15 cellular contexts compared by ENCODE assay signal in genomic region chr2:107602801-107603200, GRCh38.
DNase-seq lines count a peak whose midpoint lies in the region; ATAC-seq and TF ChIP-seq lines count a peak whose summit lies in the region.
"Had no signal": no experiment of that assay in that cellular context is flagged by ENCODE, and none has a peak within 500 bp of the region (broad histone marks: within the 10 kb centered on the region; RNA-seq: fewer than 3 reads in every experiment).

No MANE protein-coding gene starts in this region.

- no peaks in the 10 kb centered on the region for H3K9me2 ChIP-seq in hepatocyte (replicated peaks; ENCODE audit: insufficient read depth)

- intact Hi-C loops in Right ventricle myocardium superior (cut with DNase I): no loop called here
- intact Hi-C loops in left cardiac atrium (cut with DNase I): no loop called here

- ATAC-seq in Right ventricle myocardium superior (ENCODE audit: poor library complexity) (peak; percentile 34), left cardiac atrium (no peak)

- TF ChIP-seq CTCF in neural crest cell (conservative IDR thresholded peaks at IDR 0.05): no peak
- TF ChIP-seq CTCF in hepatocyte (IDR thresholded peaks at IDR 0.05; ENCODE audit: poor library complexity): no peak

- H3K79me2 ChIP-seq in hepatocyte: no peaks in the 10 kb centered on the region

- no peak overlapping the region for H3K4me3 ChIP-seq in hepatocyte
- H3K4me3 ChIP-seq: HAP-1 had no signal

- H3K27ac ChIP-seq in hepatocyte: no peak overlapping the region

- WGBS in hepatocyte (ENCODE audit: low lambda C conversion rate, missing lambda C conversion rate): 78% methylated on average over 2 of the region's 2 CpGs

- no peaks in the 10 kb centered on the region for H3K27me3 Mint-ChIP-seq in neural crest cell (ENCODE audit: low read depth)

- H3K9me3 Mint-ChIP-seq in neural crest cell: no peaks in the 10 kb centered on the region
- H3K9me3 Mint-ChIP-seq: HFFc6 had no signal

- no peaks in the 10 kb centered on the region for H3K27me3 ChIP-seq in hepatocyte

- H3K36me3 Mint-ChIP-seq in neural crest cell (ENCODE audit: low read depth): no peaks in the 10 kb centered on the region
- H3K36me3 Mint-ChIP-seq: CD4-positive, alpha-beta memory T cell had no signal

- H3K9me3 ChIP-seq in hepatocyte (ENCODE audit: low read depth): no peaks in the 10 kb centered on the region
- H3K9me3 ChIP-seq: HAP-1 had no signal

- no peak overlapping the region for H3K4me2 ChIP-seq in hepatocyte

- H3K36me3 ChIP-seq in hepatocyte (replicated peaks; ENCODE audit: insufficient read depth, low read depth): no peaks in the 10 kb centered on the region
- H3K36me3 ChIP-seq: HAP-1 had no signal

- no peak overlapping the region for H3K4me3 Mint-ChIP-seq in neural crest cell
- H3K4me3 Mint-ChIP-seq: CD4-positive, alpha-beta memory T cell; HFFc6 had no signal

- H3K4me1 ChIP-seq in hepatocyte (ENCODE audit: insufficient read depth): no peaks in the 10 kb centered on the region
- H3K4me1 ChIP-seq: HAP-1 had no signal

- H3K4me1 Mint-ChIP-seq in neural crest cell: no peaks in the 10 kb centered on the region
- H3K4me1 Mint-ChIP-seq: CD4-positive, alpha-beta memory T cell had no signal

- H4K20me1 ChIP-seq in hepatocyte (ENCODE audit: insufficient read depth, poor library complexity, severe bottlenecking): no peaks in the 10 kb centered on the region

- peak overlapping the region; percentile 43 for H3K27ac Mint-ChIP-seq in neural crest cell (ENCODE audit: unreplicated experiment)
- H3K27ac Mint-ChIP-seq: CD4-positive, alpha-beta memory T cell; HFFc6 had no signal

- no peak for DNase-seq in Right ventricle myocardium superior
- no peak for DNase-seq in left cardiac atrium
- DNase-seq in NCI-H69 (lab: John Stamatoyannopoulos, UW): peak; percentile 4
- DNase-seq in neural crest cell (ENCODE audit: low read depth, low spot score): no peak
- no peak for DNase-seq in HK-2 (ENCODE audit: unreplicated experiment)
- DNase-seq in hepatocyte (ENCODE audit: low spot score): no peak
- DNase-seq: C1 segment of cervical spinal cord; Calu3; CD4-positive, alpha-beta memory T cell; COR-L47; DMS53; DMS79 treated with DMSO at 0.1 percent for 48 hours; GOT3; HFFc6 had no signal

- no peak overlapping the region for H2AFZ ChIP-seq in hepatocyte
